ENCODE assay signal across 21 cellular contexts in genomic region chr3:95711789-95712188, GRCh38.
DNase-seq lines count a peak whose midpoint lies in the region; ATAC-seq, FAIRE-seq and TF ChIP-seq lines count a peak whose summit lies in the region.
"Had no signal": no experiment of that assay in that cellular context is flagged by ENCODE, and none has a peak within 500 bp of the region (broad histone marks: within the 10 kb centered on the region; RNA-seq: fewer than 3 reads in every experiment).

No MANE protein-coding gene starts in this region.

- no peak overlapping the region for H3K9ac ChIP-seq in OCI-LY3 (ENCODE audit: low read length)
- H3K9ac ChIP-seq: BLaER1 had no signal

- 77% methylated on average over 2 of the region's 2 CpGs for WGBS in esophagus muscularis mucosa

- no peaks in the 10 kb centered on the region for H4K20me1 ChIP-seq in OCI-LY3 (ENCODE audit: insufficient read depth, low read length)
- H4K20me1 ChIP-seq: BLaER1 had no signal

- peaks cover 14% of the 10 kb centered on the region for H3K4me1 ChIP-seq in OCI-LY3 (ENCODE audit: low read length)
- H3K4me1 ChIP-seq in esophagus muscularis mucosa, result no peaks in the 10 kb centered on the region
- H3K4me1 ChIP-seq: BLaER1 had no signal

- no peak overlapping the region for H3K4me2 ChIP-seq in OCI-LY3 (ENCODE audit: low read length)
- H3K4me2 ChIP-seq: BLaER1, GM23338 had no signal

- no peaks in the 10 kb centered on the region for H3K9me3 ChIP-seq in OCI-LY3 (ENCODE audit: insufficient read depth, low read length)
- no peaks in the 10 kb centered on the region for H3K9me3 ChIP-seq in esophagus muscularis mucosa
- H3K9me3 ChIP-seq: BLaER1 had no signal

- TF ChIP-seq CTCF in D721Med (IDR thresholded peaks at IDR 0.05; ENCODE audit: insufficient read depth, missing control alignments) (peak; percentile 15), OCI-LY3 (IDR thresholded peaks at IDR 0.05; ENCODE audit: low read depth, low read length) (peak; percentile 55), chondrocyte (IDR thresholded peaks at IDR 0.05) (peak; percentile 30), esophagus muscularis mucosa (IDR thresholded peaks at IDR 0.05) (no peak)

- no peaks in the 10 kb centered on the region for H3K4me1 Mint-ChIP-seq in chondrocyte (ENCODE audit: low read depth)
- H3K4me1 Mint-ChIP-seq: CD14-positive monocyte; CD4-positive, alpha-beta memory T cell had no signal

- H3K4me3 Mint-ChIP-seq in chondrocyte (ENCODE audit: unreplicated experiment), result no peak overlapping the region
- H3K4me3 Mint-ChIP-seq: CD14-positive monocyte; CD4-positive, alpha-beta memory T cell; GM23338; HFFc6 had no signal

- H3K27ac ChIP-seq in OCI-LY3 (ENCODE audit: low read length) (no peak overlapping the region), esophagus muscularis mucosa (replicated peaks in 1 of 4) (no peak overlapping the region)
- H3K27ac ChIP-seq: BLaER1 had no signal

- DNase-seq in D721Med (ENCODE audit: insufficient read length, low spot score), result no peak
- DNase-seq in chondrocyte (ENCODE audit: low spot score), result no peak
- no peak for DNase-seq in esophagus muscularis mucosa (ENCODE audit: extremely low spot score)
- no peak for DNase-seq in kidney tubule cell (ENCODE audit: low spot score)
- no peak for DNase-seq in DMS79 treated with DMSO at 0.1 percent for 48 hours (lab: John Stamatoyannopoulos, UW)
- DNase-seq: 8988T; Calu3; CD4-positive, alpha-beta memory T cell; DMS 273 treated with DMSO at 0.1 percent for 48 hours; DMS53; H7; HFFc6; KG1 had no signal

- no peak overlapping the region for H3K27ac Mint-ChIP-seq in chondrocyte (ENCODE audit: unreplicated experiment)
- H3K27ac Mint-ChIP-seq: CD14-positive monocyte; CD4-positive, alpha-beta memory T cell; GM23338; HFFc6 had no signal

- no peak for TF ChIP-seq EP300 in esophagus muscularis mucosa (IDR thresholded peaks at IDR 0.05)

- H3K27me3 Mint-ChIP-seq in chondrocyte (ENCODE audit: low read depth), result no peaks in the 10 kb centered on the region
- H3K27me3 Mint-ChIP-seq: CD4-positive, alpha-beta memory T cell had no signal

- TF ChIP-seq POLR2A in esophagus muscularis mucosa (IDR thresholded peaks at IDR 0.05; ENCODE audit: low read depth), result no peak

- intact Hi-C loops in esophagus muscularis mucosa (cut with DNase I), result no loop called here

- H3K36me3 ChIP-seq in OCI-LY3 (replicated peaks; ENCODE audit: low read depth, low read length) (peaks cover 2% of the 10 kb centered on the region), esophagus muscularis mucosa (no peaks in the 10 kb centered on the region)
- H3K36me3 ChIP-seq: BLaER1 had no signal

- H3K9me3 Mint-ChIP-seq in chondrocyte (ENCODE audit: low read depth), result no peaks in the 10 kb centered on the region

- H3K4me3 ChIP-seq in OCI-LY3 (ENCODE audit: low read length) (no peak overlapping the region), esophagus muscularis mucosa (no peak overlapping the region)
- H3K4me3 ChIP-seq: BLaER1, GM23338 had no signal

- FAIRE-seq in D721Med (lab: Jason Lieb, UNC), result no peak
- FAIRE-seq: G401.6 had no signal

- H3K36me3 Mint-ChIP-seq in chondrocyte (ENCODE audit: low read depth), result no peaks in the 10 kb centered on the region
- H3K36me3 Mint-ChIP-seq: CD14-positive monocyte; CD4-positive, alpha-beta memory T cell had no signal

- H2AFZ ChIP-seq in OCI-LY3 (ENCODE audit: low read depth, low read length), result peak overlapping the region; percentile 19; the same call in 1 of the 2 replicates
- H2AFZ ChIP-seq: GM23338 had no signal

- H3K79me2 ChIP-seq in OCI-LY3 (ENCODE audit: low read length), result no peaks in the 10 kb centered on the region

- ATAC-seq in GM18511 (IDR thresholded peaks at IDR 0.05; ENCODE audit: unreplicated experiment), result peak; percentile 56
- no peak for ATAC-seq in HG02938 (IDR thresholded peaks at IDR 0.05; ENCODE audit: unreplicated experiment)
- ATAC-seq: GM23338, HCT116 had no signal

- no peaks in the 10 kb centered on the region for H3K27me3 ChIP-seq in OCI-LY3 (ENCODE audit: low read depth, low read length)
- no peaks in the 10 kb centered on the region for H3K27me3 ChIP-seq in esophagus muscularis mucosa
- H3K27me3 ChIP-seq: BLaER1 had no signal

Comparison
In these comparisons a context has a peak if more than half of its experiments do, and no peak if none do; other contexts are left out.
1. CTCF ChIP-seq: peak in D721Med (single experiment), OCI-LY3 (single experiment) and chondrocyte (single experiment); none in esophagus muscularis mucosa (0 of 3).